Comparison of ENCODE assay signal across 9 cellular contexts in genomic region chr14:91573528-91573893, GRCh38.
DNase-seq lines count a peak whose midpoint lies in the region; ATAC-seq lines count a peak whose summit lies in the region.
"Had no signal": no experiment of that assay in that cellular context is flagged by ENCODE, and none has a peak within 500 bp of the region (broad histone marks: within the 10 kb centered on the region; RNA-seq: fewer than 3 reads in every experiment).

No MANE protein-coding gene starts in this region.

- no peak for DNase-seq in activated CD8-positive, alpha-beta memory T cell treated with anti-CD3 and anti-CD28 coated beads, Interleukin-2, amount 10 ng/mL, durations not matched to agents 7 days and 5 days
- no peak for DNase-seq in activated CD8-positive, alpha-beta memory T cell treated with anti-CD3 and anti-CD28 coated beads for 24 hours
- DNase-seq in activated CD8-positive, alpha-beta T cell treated with anti-CD3 and anti-CD28 coated beads, Interleukin-2, amount 10 ng/mL, durations not matched to agents 7 days and 5 days = no peak
- no peak for DNase-seq in stimulated activated naive B cell treated with anti-CD40 and anti-IgM and Interleukin-4, amounts not matched to agents 10 μg/mL and 1 μg/mL and 100 μg/mL, for 72 hours
- no peak for DNase-seq in posterior cingulate gyrus
- DNase-seq in cerebellar nuclear complex (lab: John Stamatoyannopoulos, UW) = no peak
- DNase-seq: foreskin fibroblast had no signal

- peak overlapping the region; percentile 67 for H3K4me3 Mint-ChIP-seq in activated CD8-positive, alpha-beta memory T cell treated with anti-CD3 and anti-CD28 coated beads, Interleukin-2, amount 10 ng/mL, durations not matched to agents 7 days and 5 days
- H3K4me3 Mint-ChIP-seq in activated CD8-positive, alpha-beta T cell treated with anti-CD3 and anti-CD28 coated beads, Interleukin-2, amount 10 ng/mL, durations not matched to agents 7 days and 5 days = peak overlapping the region; percentile 50
- H3K4me3 Mint-ChIP-seq in stimulated activated naive B cell treated with anti-CD40 and anti-IgM and Interleukin-4, amounts not matched to agents 10 μg/mL and 1 μg/mL and 100 μg/mL, for 72 hours = peak overlapping the region; percentile 83 to 84

- H3K9me3 Mint-ChIP-seq in activated CD8-positive, alpha-beta memory T cell treated with anti-CD3 and anti-CD28 coated beads, Interleukin-2, amount 10 ng/mL, durations not matched to agents 7 days and 5 days (ENCODE audit: low read depth) = no peaks in the 10 kb centered on the region
- no peaks in the 10 kb centered on the region for H3K9me3 Mint-ChIP-seq in activated CD8-positive, alpha-beta T cell treated with anti-CD3 and anti-CD28 coated beads, Interleukin-2, amount 10 ng/mL, durations not matched to agents 7 days and 5 days (ENCODE audit: insufficient read depth)
- peaks cover 0 to 3% of the 10 kb centered on the region in 2 donors for H3K9me3 Mint-ChIP-seq in stimulated activated naive B cell treated with anti-CD40 and anti-IgM and Interleukin-4, amounts not matched to agents 10 μg/mL and 1 μg/mL and 100 μg/mL, for 72 hours

- H3K4me3 ChIP-seq in iPS-11a (ENCODE audit: low read depth, low read length) = peak overlapping the region; percentile 51

- H3K27me3 Mint-ChIP-seq in activated CD8-positive, alpha-beta memory T cell treated with anti-CD3 and anti-CD28 coated beads, Interleukin-2, amount 10 ng/mL, durations not matched to agents 7 days and 5 days = peaks cover 30% of the 10 kb centered on the region
- H3K27me3 Mint-ChIP-seq in activated CD8-positive, alpha-beta T cell treated with anti-CD3 and anti-CD28 coated beads, Interleukin-2, amount 10 ng/mL, durations not matched to agents 7 days and 5 days (ENCODE audit: low read depth) = peaks cover 25% of the 10 kb centered on the region
- peaks cover 37 to 46% of the 10 kb centered on the region in 2 donors for H3K27me3 Mint-ChIP-seq in stimulated activated naive B cell treated with anti-CD40 and anti-IgM and Interleukin-4, amounts not matched to agents 10 μg/mL and 1 μg/mL and 100 μg/mL, for 72 hours

- H3K36me3 Mint-ChIP-seq in activated CD8-positive, alpha-beta memory T cell treated with anti-CD3 and anti-CD28 coated beads, Interleukin-2, amount 10 ng/mL, durations not matched to agents 7 days and 5 days = no peaks in the 10 kb centered on the region
- H3K36me3 Mint-ChIP-seq in activated CD8-positive, alpha-beta T cell treated with anti-CD3 and anti-CD28 coated beads, Interleukin-2, amount 10 ng/mL, durations not matched to agents 7 days and 5 days (ENCODE audit: low read depth) = no peaks in the 10 kb centered on the region
- peaks cover 0 to 3% of the 10 kb centered on the region in 2 donors for H3K36me3 Mint-ChIP-seq in stimulated activated naive B cell treated with anti-CD40 and anti-IgM and Interleukin-4, amounts not matched to agents 10 μg/mL and 1 μg/mL and 100 μg/mL, for 72 hours

- no peak overlapping the region for H3K27ac Mint-ChIP-seq in activated CD8-positive, alpha-beta memory T cell treated with anti-CD3 and anti-CD28 coated beads, Interleukin-2, amount 10 ng/mL, durations not matched to agents 7 days and 5 days
- H3K27ac Mint-ChIP-seq in activated CD8-positive, alpha-beta T cell treated with anti-CD3 and anti-CD28 coated beads, Interleukin-2, amount 10 ng/mL, durations not matched to agents 7 days and 5 days = no peak overlapping the region
- no peak overlapping the region for H3K27ac Mint-ChIP-seq in stimulated activated naive B cell treated with anti-CD40 and anti-IgM and Interleukin-4, amounts not matched to agents 10 μg/mL and 1 μg/mL and 100 μg/mL, for 72 hours

- intact Hi-C loops in posterior cingulate gyrus (cut with DNase I) = no loop called here

- POLR2A ChIA-PET in activated CD8-positive, alpha-beta T cell treated with anti-CD3 and anti-CD28 coated beads, Interleukin-2, amount 10 ng/mL, durations not matched to agents 7 days and 5 days (lab: Charles Lee) = interaction anchor here (1.5 kb wide), 1 partner anchor 64 kb away, joined by 4 read pairs; the partner anchor contains the start of gene PPP4R3A

- ATAC-seq in activated CD8-positive, alpha-beta memory T cell treated with anti-CD3 and anti-CD28 coated beads, Interleukin-2, amount 10 ng/mL, durations not matched to agents 7 days and 5 days = no peak
- no peak for ATAC-seq in activated CD8-positive, alpha-beta T cell treated with anti-CD3 and anti-CD28 coated beads, Interleukin-2, amount 10 ng/mL, durations not matched to agents 7 days and 5 days
- ATAC-seq in stimulated activated naive B cell treated with anti-CD40 and anti-IgM and Interleukin-4, amounts not matched to agents 10 μg/mL and 1 μg/mL and 100 μg/mL, for 72 hours (replicated peaks) = no peak
- ATAC-seq in HG03571 (IDR thresholded peaks at IDR 0.05; ENCODE audit: unreplicated experiment) = no peak

- H3K4me1 Mint-ChIP-seq in activated CD8-positive, alpha-beta memory T cell treated with anti-CD3 and anti-CD28 coated beads, Interleukin-2, amount 10 ng/mL, durations not matched to agents 7 days and 5 days = peaks cover 8% of the 10 kb centered on the region
- H3K4me1 Mint-ChIP-seq in activated CD8-positive, alpha-beta T cell treated with anti-CD3 and anti-CD28 coated beads, Interleukin-2, amount 10 ng/mL, durations not matched to agents 7 days and 5 days (ENCODE audit: low read depth) = peaks cover 15% of the 10 kb centered on the region
- peaks cover 14 to 25% of the 10 kb centered on the region in 2 donors for H3K4me1 Mint-ChIP-seq in stimulated activated naive B cell treated with anti-CD40 and anti-IgM and Interleukin-4, amounts not matched to agents 10 μg/mL and 1 μg/mL and 100 μg/mL, for 72 hours

- CTCF ChIA-PET in activated CD8-positive, alpha-beta memory T cell treated with anti-CD3 and anti-CD28 coated beads, Interleukin-2, amount 10 ng/mL, durations not matched to agents 7 days and 5 days (lab: Charles Lee) = interaction anchor here (1.3 kb wide), 1 partner anchor 423 kb away, joined by 3 read pairs; no protein-coding TSS in a partner anchor
- CTCF ChIA-PET in activated CD8-positive, alpha-beta T cell treated with anti-CD3 and anti-CD28 coated beads, Interleukin-2, amount 10 ng/mL, durations not matched to agents 7 days and 5 days (lab: Charles Lee) = no interaction called here
